8 cellular contexts compared by ENCODE assay signal in the genomic region with DNA sequence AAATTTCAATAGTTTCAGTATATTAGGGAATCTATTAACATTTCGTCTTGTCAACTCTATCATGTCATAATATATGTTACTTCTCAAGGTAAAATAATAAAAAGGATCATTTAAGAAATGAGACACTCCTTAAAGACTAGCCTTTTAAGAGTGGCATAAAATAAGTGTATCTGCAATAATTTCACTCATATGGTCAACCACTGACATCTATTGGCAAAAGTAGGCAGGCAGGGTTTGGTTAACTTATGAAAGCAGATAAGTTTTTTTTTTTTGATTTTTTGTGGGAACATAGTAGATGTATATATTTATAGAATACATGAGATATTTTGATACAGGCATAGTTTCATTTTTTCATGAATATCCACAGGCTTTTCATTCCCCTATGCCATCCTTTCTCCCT. TPM values are rescaled to one million over a fixed set of nuclear protein-coding genes. Genes with fewer than 3 reads are reported as not detected.
DNase-seq lines count a peak whose midpoint lies in the region; ATAC-seq and TF ChIP-seq lines count a peak whose summit lies in the region.

No MANE protein-coding gene starts in this region.

- H3K4me1 ChIP-seq in naive thymus-derived CD4-positive, alpha-beta T cell (ENCODE audit: control insufficient read depth in 2 of 2, insufficient read depth in 2 of 2, low read length in 2 of 2): no peaks in the 10 kb centered on the region

- H3K27ac ChIP-seq in VCaP: no peak overlapping the region
- no peak overlapping the region for H3K27ac ChIP-seq in naive thymus-derived CD4-positive, alpha-beta T cell (ENCODE audit: low read depth, low read length)

- H3K27ac Mint-ChIP-seq in activated CD4-positive, alpha-beta memory T cell treated with anti-CD3 and anti-CD28 coated beads for 36 hours: no peak overlapping the region
- no peak overlapping the region for H3K27ac Mint-ChIP-seq in naive thymus-derived CD4-positive, alpha-beta T cell

- CTCF ChIA-PET in activated CD4-positive, alpha-beta memory T cell treated with anti-CD3 and anti-CD28 coated beads for 36 hours (lab: Charles Lee): no interaction called here
- CTCF ChIA-PET in naive thymus-derived CD4-positive, alpha-beta T cell (lab: Charles Lee): no interaction called here

- H3K9me3 ChIP-seq in naive thymus-derived CD4-positive, alpha-beta T cell (ENCODE audit: control insufficient read depth in 2 of 3, low read length in 3 of 3): peaks cover 0 to 4% (median 0%) of the 10 kb centered on the region in 3 experiments

- intact Hi-C loops in activated CD4-positive, alpha-beta memory T cell treated with anti-CD3 and anti-CD28 coated beads for 36 hours (cut with micrococcal nuclease): no loop called here
- intact Hi-C loops in naive thymus-derived CD4-positive, alpha-beta T cell (cut with micrococcal nuclease): no loop called here

- no peak overlapping the region for H3K4me3 Mint-ChIP-seq in activated CD4-positive, alpha-beta memory T cell treated with anti-CD3 and anti-CD28 coated beads for 36 hours
- no peak overlapping the region for H3K4me3 Mint-ChIP-seq in naive thymus-derived CD4-positive, alpha-beta T cell

- no peaks in the 10 kb centered on the region for H3K36me3 ChIP-seq in naive thymus-derived CD4-positive, alpha-beta T cell (ENCODE audit: control insufficient read depth in 2 of 3, insufficient read depth in 3 of 3, low read length in 3 of 3)

- DNase-seq in DMS53 (lab: John Stamatoyannopoulos, UW): peak; percentile 76
- DNase-seq in LHCN-M2 (ENCODE audit: low read depth): peak; percentile 60
- peak; percentile 44 for DNase-seq in left kidney (ENCODE audit: low read depth, low spot score)
- DNase-seq in NCI-H1436 (lab: John Stamatoyannopoulos, UW): no peak
- no peak for DNase-seq in activated CD4-positive, alpha-beta memory T cell treated with anti-CD3 and anti-CD28 coated beads for 36 hours
- DNase-seq in naive thymus-derived CD4-positive, alpha-beta T cell: no peak

- H3K27me3 ChIP-seq in naive thymus-derived CD4-positive, alpha-beta T cell (ENCODE audit: control insufficient read depth in 2 of 2, insufficient read depth in 2 of 2, low read length in 2 of 2): peaks cover 0 to under 1% of the 10 kb centered on the region in 2 donors

- H3K9me3 Mint-ChIP-seq in activated CD4-positive, alpha-beta memory T cell treated with anti-CD3 and anti-CD28 coated beads for 36 hours: peaks cover 12% of the 10 kb centered on the region
- H3K9me3 Mint-ChIP-seq in naive thymus-derived CD4-positive, alpha-beta T cell: peaks cover 0 to 17% (median 9%) of the 10 kb centered on the region in 11 donors

- POLR2A ChIA-PET in activated CD4-positive, alpha-beta memory T cell treated with anti-CD3 and anti-CD28 coated beads for 36 hours (lab: Charles Lee): no interaction called here
- POLR2A ChIA-PET in naive thymus-derived CD4-positive, alpha-beta T cell (lab: Charles Lee): no interaction called here

- no peak for ATAC-seq in GM21381 (IDR thresholded peaks at IDR 0.05; ENCODE audit: unreplicated experiment)
- ATAC-seq in naive thymus-derived CD4-positive, alpha-beta T cell: no peak

- no peaks in the 10 kb centered on the region for H3K36me3 Mint-ChIP-seq in activated CD4-positive, alpha-beta memory T cell treated with anti-CD3 and anti-CD28 coated beads for 36 hours
- H3K36me3 Mint-ChIP-seq in naive thymus-derived CD4-positive, alpha-beta T cell: peaks cover 0 to 4% (median 0%) of the 10 kb centered on the region in 5 donors

- no peaks in the 10 kb centered on the region for H3K27me3 Mint-ChIP-seq in activated CD4-positive, alpha-beta memory T cell treated with anti-CD3 and anti-CD28 coated beads for 36 hours
- H3K27me3 Mint-ChIP-seq in naive thymus-derived CD4-positive, alpha-beta T cell: no peaks in the 10 kb centered on the region

- H3K4me3 ChIP-seq in naive thymus-derived CD4-positive, alpha-beta T cell (ENCODE audit: low read length): no peak overlapping the region

- TF ChIP-seq CTCF in VCaP (conservative IDR thresholded peaks at IDR 0.05): peak; percentile 64

- no peaks in the 10 kb centered on the region for H3K4me1 Mint-ChIP-seq in activated CD4-positive, alpha-beta memory T cell treated with anti-CD3 and anti-CD28 coated beads for 36 hours (ENCODE audit: low read depth)
- no peaks in the 10 kb centered on the region for H3K4me1 Mint-ChIP-seq in naive thymus-derived CD4-positive, alpha-beta T cell

RNA-seq across cellular contexts. Expression of a gene that starts 5.5 kb away (rescaled TPM):
- not detected in 2 replicates for total RNA-seq in LHCN-M2 (2014; rRNA removed)
- polyA plus RNA-seq in LHCN-M2 (2012): not detected
- total RNA-seq in activated CD4-positive, alpha-beta memory T cell treated with anti-CD3 and anti-CD28 coated beads for 36 hours: not detected
- total RNA-seq in naive thymus-derived CD4-positive, alpha-beta T cell: not detected
- not detected for polyA plus RNA-seq in naive thymus-derived CD4-positive, alpha-beta T cell

Comparison
In these comparisons a context has a peak if more than half of its experiments do, and no peak if none do; other contexts are left out.
1. DNase-seq: peak in DMS53 (single experiment), LHCN-M2 (single experiment) and left kidney (single experiment); none in NCI-H1436 (single experiment), activated CD4-positive, alpha-beta memory T cell treated with anti-CD3 and anti-CD28 coated beads for 36 hours (single experiment) and naive thymus-derived CD4-positive, alpha-beta T cell (0 of 9).